Comparison of ENCODE assay signal across 1 cellular context in genomic region chr1:225428066-225428878, GRCh38.
TF ChIP-seq lines count a peak whose summit lies in the region.

No MANE protein-coding gene starts in this region.

TF ChIP-seq in K562, 482 proteins besides CTCF, POLR2A, EP300 and RAD21 (continued from another document and continues in another):
- TF ChIP-seq CHD7 (IDR thresholded peaks at IDR 0.05; ENCODE audit: low read depth, low read length) (no peak), ZNF408 (CRISPR knock-in tag; IDR thresholded peaks at IDR 0.05; ENCODE audit: low read depth) (no peak), PTBP1 (IDR thresholded peaks at IDR 0.05; ENCODE audit: low read depth, low read length) (no peak), ZNF175 (CRISPR knock-in tag; IDR thresholded peaks at IDR 0.05; ENCODE audit: low read depth) (0 out of 2 replicates have a peak, but pooled peaks have one; percentile 16), ZNF277 (CRISPR knock-in tag; IDR thresholded peaks at IDR 0.05; ENCODE audit: borderline replicate concordance) (no peak), FOS (IDR thresholded peaks at IDR 0.05; ENCODE audit: extremely low read depth, insufficient read length) (peak; percentile 93), JUN (IDR thresholded peaks at IDR 0.05; ENCODE audit: borderline replicate concordance, low read depth, low read length) (no peak; the same call in 1 of the 2 replicates), JUN (CRISPR knock-in tag; IDR thresholded peaks at IDR 0.05; ENCODE audit: borderline replicate concordance) (no peak), ZBTB26 (CRISPR knock-in tag; IDR thresholded peaks at IDR 0.05) (no peak), ZNF12 (CRISPR knock-in tag; IDR thresholded peaks at IDR 0.05) (no peak), NCOA1 (IDR thresholded peaks at IDR 0.05; ENCODE audit: low read depth) (peak; percentile 60; the same call in 1 of the 2 replicates), CREBBP (IDR thresholded peaks at IDR 0.05; ENCODE audit: low read depth, low read length) (no peak), ZNF398 (CRISPR knock-in tag; IDR thresholded peaks at IDR 0.05) (no peak), ZNF511 (CRISPR knock-in tag; IDR thresholded peaks at IDR 0.05) (peak; percentile 44; the same call in 1 of the 2 replicates), CHD1 (IDR thresholded peaks at IDR 0.05; ENCODE audit: low read length) (peak; percentile 93), CXXC5 (CRISPR knock-in tag; IDR thresholded peaks at IDR 0.05) (peak; percentile 99), ZNF586 (CRISPR knock-in tag; conservative IDR thresholded peaks at IDR 0.05) (no peak), ZNF395 (CRISPR knock-in tag; IDR thresholded peaks at IDR 0.05) (peak; percentile 90), HDAC1 (IDR thresholded peaks at IDR 0.05) (peak in 1 of 2 experiments; percentile 38; a peak in 1 of 4 replicates), RNF2 (IDR thresholded peaks at IDR 0.05) (peak; percentile 35), ARHGAP35 (IDR thresholded peaks at IDR 0.05; ENCODE audit: partially characterized antibody) (no peak), RHOXF2B (CRISPR knock-in tag; conservative IDR thresholded peaks at IDR 0.05) (no peak), SOX6 (IDR thresholded peaks at IDR 0.05) (0 out of 2 replicates have a peak, but pooled peaks have one; percentile 27), ARID2 (IDR thresholded peaks at IDR 0.05) (peak; percentile 58; the same call in 1 of the 2 replicates), MECOM (CRISPR knock-in tag; IDR thresholded peaks at IDR 0.05) (no peak), ZNF717 (CRISPR knock-in tag; IDR thresholded peaks at IDR 0.05) (0 out of 2 replicates have a peak, but pooled peaks have one; percentile 16), THRB (CRISPR knock-in tag; conservative IDR thresholded peaks at IDR 0.05) (no peak), ZNF551 (CRISPR knock-in tag; IDR thresholded peaks at IDR 0.05) (no peak), ZBTB7A (IDR thresholded peaks at IDR 0.05; ENCODE audit: borderline replicate concordance, control insufficient read depth, low read depth, low read length) (peak; percentile 7; the same call in 1 of the 2 replicates), ESRRA (IDR thresholded peaks at IDR 0.05; ENCODE audit: borderline replicate concordance, low read depth) (no peak), IRF1 (CRISPR knock-in tag; IDR thresholded peaks at IDR 0.05; ENCODE audit: borderline replicate concordance) (no peak), ZNF212 (CRISPR knock-in tag; IDR thresholded peaks at IDR 0.05) (no peak), ZNF239 (CRISPR knock-in tag; IDR thresholded peaks at IDR 0.05) (no peak), ZNF639 (CRISPR knock-in tag; conservative IDR thresholded peaks at IDR 0.05 in 1 of 2, IDR thresholded peaks at IDR 0.05 in 1 of 2) (peak in 1 of 2 experiments; percentile 52; a peak in 1 of 4 replicates), TRIM24 (IDR thresholded peaks at IDR 0.05) (peak; percentile 40 to 47; a peak in 2 of 4 replicates), NELFE (IDR thresholded peaks at IDR 0.05; ENCODE audit: insufficient read depth, insufficient read length) (no peak), SRSF1 (IDR thresholded peaks at IDR 0.05; ENCODE audit: low read depth, low read length) (no peak), ZC3H8 (IDR thresholded peaks at IDR 0.05) (no peak)
